Comparison of ENCODE assay signal across 8 cellular contexts in genomic region chr3:44729384-44729910, GRCh38. TPM values are rescaled to one million over a fixed set of nuclear protein-coding genes. Genes with fewer than 3 reads are reported as not detected.
A peak's percentile ranks its signal among the peaks of the same experiment; 100 is the strongest.
DNase-seq lines count a peak whose midpoint lies in the region; ATAC-seq and TF ChIP-seq lines count a peak whose summit lies in the region.

Gene ZNF501 (plus strand): TSS chr3:44729635. CDS start chr3:44734422, 4,787 bp downstream.

- in situ Hi-C loops in mammary epithelial cell (cut with MboI; ENCODE audit: low sequenced_read_pairs in 2 of 2) = no loop called here

- H3K36me3 ChIP-seq in WERI-Rb-1 = peaks cover 31% of the 10 kb centered on the region
- H3K36me3 ChIP-seq in mammary epithelial cell (ENCODE audit: insufficient read depth, low read length) = no peaks in the 10 kb centered on the region
- H3K36me3 ChIP-seq in iPS-20b (ENCODE audit: insufficient read depth, low read depth, low read length) = peaks cover 32% of the 10 kb centered on the region
- peaks cover 34% of the 10 kb centered on the region for H3K36me3 ChIP-seq in skeletal muscle satellite cell (ENCODE audit: insufficient read depth, low read length)

- H4K20me1 ChIP-seq in mammary epithelial cell (ENCODE audit: insufficient read depth, low read length) = no peaks in the 10 kb centered on the region

- peaks cover 31% of the 10 kb centered on the region for H3K9me3 ChIP-seq in WERI-Rb-1 (ENCODE audit: severe bottlenecking)
- peaks cover 65% of the 10 kb centered on the region for H3K9me3 ChIP-seq in mammary epithelial cell (replicated peaks; ENCODE audit: insufficient read depth, low read length)
- H3K9me3 ChIP-seq in iPS-20b (ENCODE audit: insufficient read depth, low read depth, low read length) = peaks cover 85% of the 10 kb centered on the region
- peaks cover 75% of the 10 kb centered on the region for H3K9me3 ChIP-seq in skeletal muscle satellite cell (replicated peaks; ENCODE audit: low read length)

- H3K27me3 ChIP-seq in WERI-Rb-1 (ENCODE audit: insufficient read depth, low read depth, severe bottlenecking) (no peaks in the 10 kb centered on the region), mammary epithelial cell (ENCODE audit: insufficient read depth, low read length) (no peaks in the 10 kb centered on the region), iPS-20b (ENCODE audit: insufficient read depth, low read length) (no peaks in the 10 kb centered on the region), skeletal muscle satellite cell (ENCODE audit: control insufficient read depth, insufficient read depth, low read length) (no peaks in the 10 kb centered on the region)

- no peak for TF ChIP-seq CTCF in WERI-Rb-1 (IDR thresholded peaks at IDR 0.05; ENCODE audit: low read depth, low read length)
- no peak for TF ChIP-seq CTCF in mammary epithelial cell (conservative IDR thresholded peaks at IDR 0.05 in 1 of 2, IDR thresholded peaks at IDR 0.05 in 1 of 2; ENCODE audit: extremely low read depth in 1 of 2, insufficient read depth in 1 of 2, low read depth in 1 of 2, low read length in 2 of 2)

- DNase-seq in DMS153 (lab: John Stamatoyannopoulos, UW) (peak; percentile 81), NCI-H1436 (lab: John Stamatoyannopoulos, UW) (peak; percentile 75), WERI-Rb-1 (peak; percentile 95), mammary epithelial cell (peak; percentile 88), GDM1 (lab: John Stamatoyannopoulos, UW) (no peak)

- no TSS peak for BruUV-seq in mammary epithelial cell (replicated peaks; lab: Mats Ljungman, UMichigan)

- H3K27ac ChIP-seq in WERI-Rb-1 = peak within 1 kb of the TSS; percentile 68
- H3K27ac ChIP-seq in mammary epithelial cell (ENCODE audit: insufficient read depth, low read depth, low read length) = peak within 1 kb of the TSS; percentile 33
- no peak within 1 kb of the TSS for H3K27ac ChIP-seq in iPS-20b (ENCODE audit: low read length)

- H3K4me2 ChIP-seq in mammary epithelial cell (ENCODE audit: insufficient read depth, low read depth, low read length) (peak within 1 kb of the TSS; percentile 78), skeletal muscle satellite cell (ENCODE audit: low read length) (peak within 1 kb of the TSS; percentile 86)

- intact Hi-C loops in mammary epithelial cell (cut with micrococcal nuclease) = loop anchor here (1.0 kb wide), 1 partner anchor 17 kb away; the partner anchor contains the start of gene ZNF502

- CTCF ChIA-PET in mammary epithelial cell (lab: Charles Lee; ENCODE audit: low non-redundant PET) = no interaction called here

- ATAC-seq in GM21825 (IDR thresholded peaks at IDR 0.05; ENCODE audit: unreplicated experiment) = peak; percentile 92

- H3K4me1 ChIP-seq in mammary epithelial cell (ENCODE audit: insufficient read depth, low read length) (no peaks in the 10 kb centered on the region), iPS-20b (ENCODE audit: insufficient read depth, low read length) (no peaks in the 10 kb centered on the region), skeletal muscle satellite cell (ENCODE audit: control insufficient read depth, insufficient read depth, low read length) (no peaks in the 10 kb centered on the region)

- peak within 1 kb of the TSS; percentile 68 for H3K4me3 ChIP-seq in WERI-Rb-1 (ENCODE audit: low read depth, low read length)
- H3K4me3 ChIP-seq in mammary epithelial cell (replicated peaks in 1 of 3; ENCODE audit: insufficient read depth in 1 of 3, low read depth in 2 of 3, low read length in 3 of 3) = peak within 1 kb of the TSS; percentile 61 to 67 (median 64)
- peak within 1 kb of the TSS; percentile 69 for H3K4me3 ChIP-seq in iPS-20b (ENCODE audit: low read length)
- peak within 1 kb of the TSS; percentile 83 for H3K4me3 ChIP-seq in skeletal muscle satellite cell (ENCODE audit: low read length)

- dilution Hi-C loops in mammary epithelial cell (cut with HindIII; ENCODE audit: low sequenced_read_pairs) = no loop called here

- H3K9ac ChIP-seq in mammary epithelial cell (ENCODE audit: insufficient read depth, low read length) (peak within 1 kb of the TSS; percentile 3), iPS-20b (ENCODE audit: low read depth, low read length) (peak within 1 kb of the TSS; percentile 71; the same call in 1 of the 2 replicates), skeletal muscle satellite cell (ENCODE audit: low read depth, low read length) (peak within 1 kb of the TSS; percentile 79)

- H3K79me2 ChIP-seq in mammary epithelial cell (ENCODE audit: insufficient read depth, low read length) = no peaks in the 10 kb centered on the region

- peak within 1 kb of the TSS; percentile 100 for H2AFZ ChIP-seq in mammary epithelial cell (ENCODE audit: low read depth, low read length)

- WGBS in mammary epithelial cell (ENCODE audit: low coverage, missing lambda C conversion rate) = 3% methylated on average over 18 of the region's 46 CpGs

RNA-seq across cellular contexts. Expression of gene ZNF501, which starts in this region (rescaled TPM):
- 1 to 10 TPM; 2.9 to 5.3 TPM for total RNA-seq in mammary epithelial cell
- 0.90 TPM for polyA plus RNA-seq in mammary epithelial cell
- polyA minus RNA-seq in mammary epithelial cell = not detected
- 5.7 and 6.1 TPM in 2 replicates for total RNA-seq in skeletal muscle satellite cell (2012; rRNA removed)

Comparison
In these comparisons a context has a peak if more than half of its experiments do, and no peak if none do; other contexts are left out.
1. H3K9ac ChIP-seq: peak in every context shown above with its lines; median percentile 79 in skeletal muscle satellite cell; 71 in iPS-20b; 3 in mammary epithelial cell.